13 cellular contexts compared by ENCODE assay signal in genomic region chr9:2145746-2146145, GRCh38.
A peak's percentile ranks its signal among the peaks of the same experiment; 100 is the strongest.
DNase-seq lines count a peak whose midpoint lies in the region; ATAC-seq and TF ChIP-seq lines count a peak whose summit lies in the region.
"Had no signal": no experiment of that assay in that cellular context is flagged by ENCODE, and none has a peak within 500 bp of the region (broad histone marks: within the 10 kb centered on the region; RNA-seq: fewer than 3 reads in every experiment).

No MANE protein-coding gene starts in this region.

- H3K4me2 ChIP-seq in Karpas-422 (ENCODE audit: low read depth, low read length, poor library complexity, severe bottlenecking), result no peak overlapping the region

- no peak for TF ChIP-seq CTCF in natural killer cell (IDR thresholded peaks at IDR 0.05)

- no peaks in the 10 kb centered on the region for H4K20me1 ChIP-seq in Karpas-422 (ENCODE audit: insufficient read depth, low read depth, low read length)

- intact Hi-C loops in natural killer cell (cut with micrococcal nuclease), result no loop called here

- H3K36me3 ChIP-seq in Karpas-422 (ENCODE audit: insufficient read depth, low read length), result no peaks in the 10 kb centered on the region
- H3K36me3 ChIP-seq: HAP-1 had no signal

- H3K4me1 Mint-ChIP-seq in natural killer cell (peaks cover 68 to 74% of the 10 kb centered on the region in 2 donors), immature natural killer cell (peaks cover 67 to 94% of the 10 kb centered on the region in 2 donors)
- H3K4me1 Mint-ChIP-seq in natural killer cell treated with Interleukin-12 subunit alpha and Interleukin-12 subunit beta and Interleukin-15 and Interleukin-18, amount 100 ng/mL, for 72 hours (ENCODE audit: low read depth in 2 of 2), result peaks cover 43 to 51% of the 10 kb centered on the region in 2 donors
- peaks cover 43% of the 10 kb centered on the region for H3K4me1 Mint-ChIP-seq in stimulated activated memory B cell treated with anti-CD40 and anti-IgM and Interleukin-4, amounts not matched to agents 10 μg/mL and 1 μg/mL and 100 μg/mL, for 72 hours

- H3K27ac ChIP-seq in Karpas-422 (ENCODE audit: low read length), result peak overlapping the region; percentile 18; the same call in 1 of the 2 replicates

- no peak overlapping the region for H3K4me3 ChIP-seq in Karpas-422 (ENCODE audit: low read length)
- H3K4me3 ChIP-seq: GM12878, HAP-1 had no signal

- H3K36me3 Mint-ChIP-seq in natural killer cell (no peaks in the 10 kb centered on the region), immature natural killer cell (peaks cover 0 to 8% (median 3%) of the 10 kb centered on the region in 3 donors)
- peaks cover 4% of the 10 kb centered on the region for H3K36me3 Mint-ChIP-seq in natural killer cell treated with Interleukin-12 subunit alpha and Interleukin-12 subunit beta and Interleukin-15 and Interleukin-18, amount 100 ng/mL, for 72 hours
- H3K36me3 Mint-ChIP-seq in stimulated activated memory B cell treated with anti-CD40 and anti-IgM and Interleukin-4, amounts not matched to agents 10 μg/mL and 1 μg/mL and 100 μg/mL, for 72 hours, result peaks cover 76% of the 10 kb centered on the region

- H3K27ac Mint-ChIP-seq in natural killer cell, result peak overlapping the region; percentile 5 to 63
- no peak overlapping the region for H3K27ac Mint-ChIP-seq in natural killer cell treated with Interleukin-12 subunit alpha and Interleukin-12 subunit beta and Interleukin-15 and Interleukin-18, amount 100 ng/mL, for 72 hours
- peak overlapping the region in 4 of 6 donors; percentile 4 to 77 (median 54) for H3K27ac Mint-ChIP-seq in immature natural killer cell
- peak overlapping the region; percentile 2 for H3K27ac Mint-ChIP-seq in stimulated activated memory B cell treated with anti-CD40 and anti-IgM and Interleukin-4, amounts not matched to agents 10 μg/mL and 1 μg/mL and 100 μg/mL, for 72 hours

- peaks cover 20% of the 10 kb centered on the region for H3K4me1 ChIP-seq in Karpas-422 (ENCODE audit: low read length)

- H3K27me3 ChIP-seq in Karpas-422 (ENCODE audit: low read length), result no peaks in the 10 kb centered on the region

- no peaks in the 10 kb centered on the region for H3K9me2 ChIP-seq in Karpas-422 (replicated peaks; ENCODE audit: insufficient read depth, low read length)

- H3K9ac ChIP-seq in Karpas-422 (ENCODE audit: low read length), result no peak overlapping the region

- H3K9me3 ChIP-seq in Karpas-422 (ENCODE audit: low read length), result no peaks in the 10 kb centered on the region
- H3K9me3 ChIP-seq: HAP-1 had no signal

- H2AFZ ChIP-seq in Karpas-422 (ENCODE audit: low read length), result no peak overlapping the region

- DNase-seq in natural killer cell (no peak), Karpas-422 (no peak), immature natural killer cell (no peak)
- no peak for DNase-seq in natural killer cell treated with Interleukin-12 subunit alpha and Interleukin-12 subunit beta and Interleukin-15 and Interleukin-18, amount 100 ng/mL, for 72 hours (ENCODE audit: low spot score)
- no peak for DNase-seq in stimulated activated CD8-positive, alpha-beta memory T cell treated with anti-CD3 and anti-CD28 coated beads, Interleukin-4, amount 100 ng/mL, for 48 hours
- no peak for DNase-seq in stimulated activated CD4-positive, alpha-beta T cell treated with anti-CD3 and anti-CD28 coated beads, Interleukin-12 subunit alpha, Interleukin-12 subunit beta, amount 100 ng/mL, for 4 hours
- no peak for DNase-seq in activated CD4-positive, CD25-positive, alpha-beta regulatory T cell treated with anti-CD3 and anti-CD28 coated beads, Interleukin-2, amount 50 U/mL, for 72 hours
- DNase-seq: DMS79 had no signal

- no peak for ATAC-seq in natural killer cell
- ATAC-seq in natural killer cell treated with Interleukin-12 subunit alpha and Interleukin-12 subunit beta and Interleukin-15 and Interleukin-18, amount 100 ng/mL, for 72 hours, result no peak
- no peak for ATAC-seq in stimulated activated memory B cell treated with anti-CD40 and anti-IgM and Interleukin-4, amounts not matched to agents 10 μg/mL and 1 μg/mL and 100 μg/mL, for 72 hours
- ATAC-seq: GM12878, HepG2 had no signal

- H3K27me3 Mint-ChIP-seq in natural killer cell (ENCODE audit: low read depth in 2 of 2) (no peaks in the 10 kb centered on the region), immature natural killer cell (ENCODE audit: low read depth in 3 of 3) (peaks cover 0 to 7% (median 1%) of the 10 kb centered on the region in 3 donors)
- H3K27me3 Mint-ChIP-seq in natural killer cell treated with Interleukin-12 subunit alpha and Interleukin-12 subunit beta and Interleukin-15 and Interleukin-18, amount 100 ng/mL, for 72 hours, result no peaks in the 10 kb centered on the region
- no peaks in the 10 kb centered on the region for H3K27me3 Mint-ChIP-seq in stimulated activated memory B cell treated with anti-CD40 and anti-IgM and Interleukin-4, amounts not matched to agents 10 μg/mL and 1 μg/mL and 100 μg/mL, for 72 hours
- H3K27me3 Mint-ChIP-seq: B cell had no signal

- H3K79me2 ChIP-seq in Karpas-422 (ENCODE audit: low read length), result peaks cover 11% of the 10 kb centered on the region; the same call in 1 of the 2 replicates

- H3K9me3 Mint-ChIP-seq in natural killer cell, result no peaks in the 10 kb centered on the region
- H3K9me3 Mint-ChIP-seq in natural killer cell treated with Interleukin-12 subunit alpha and Interleukin-12 subunit beta and Interleukin-15 and Interleukin-18, amount 100 ng/mL, for 72 hours, result no peaks in the 10 kb centered on the region
- H3K9me3 Mint-ChIP-seq in immature natural killer cell, result no peaks in the 10 kb centered on the region
- peaks cover 4% of the 10 kb centered on the region for H3K9me3 Mint-ChIP-seq in stimulated activated memory B cell treated with anti-CD40 and anti-IgM and Interleukin-4, amounts not matched to agents 10 μg/mL and 1 μg/mL and 100 μg/mL, for 72 hours

- no peak overlapping the region for H3K4me3 Mint-ChIP-seq in natural killer cell
- no peak overlapping the region for H3K4me3 Mint-ChIP-seq in natural killer cell treated with Interleukin-12 subunit alpha and Interleukin-12 subunit beta and Interleukin-15 and Interleukin-18, amount 100 ng/mL, for 72 hours
- no peak overlapping the region for H3K4me3 Mint-ChIP-seq in immature natural killer cell
- no peak overlapping the region for H3K4me3 Mint-ChIP-seq in stimulated activated memory B cell treated with anti-CD40 and anti-IgM and Interleukin-4, amounts not matched to agents 10 μg/mL and 1 μg/mL and 100 μg/mL, for 72 hours
- H3K4me3 Mint-ChIP-seq: B cell had no signal

Comparison
In these comparisons a context has a peak if more than half of its experiments do, and no peak if none do; other contexts are left out.
1. H3K27ac Mint-ChIP-seq: peak in natural killer cell (2 of 2), immature natural killer cell (4 of 6) and stimulated activated memory B cell treated with anti-CD40 and anti-IgM and Interleukin-4, amounts not matched to agents 10 μg/mL and 1 μg/mL and 100 μg/mL, for 72 hours (single experiment); none in natural killer cell treated with Interleukin-12 subunit alpha and Interleukin-12 subunit beta and Interleukin-15 and Interleukin-18, amount 100 ng/mL, for 72 hours (0 of 2).